ENCODE assay signal across 1 cellular context in the genomic region with DNA sequence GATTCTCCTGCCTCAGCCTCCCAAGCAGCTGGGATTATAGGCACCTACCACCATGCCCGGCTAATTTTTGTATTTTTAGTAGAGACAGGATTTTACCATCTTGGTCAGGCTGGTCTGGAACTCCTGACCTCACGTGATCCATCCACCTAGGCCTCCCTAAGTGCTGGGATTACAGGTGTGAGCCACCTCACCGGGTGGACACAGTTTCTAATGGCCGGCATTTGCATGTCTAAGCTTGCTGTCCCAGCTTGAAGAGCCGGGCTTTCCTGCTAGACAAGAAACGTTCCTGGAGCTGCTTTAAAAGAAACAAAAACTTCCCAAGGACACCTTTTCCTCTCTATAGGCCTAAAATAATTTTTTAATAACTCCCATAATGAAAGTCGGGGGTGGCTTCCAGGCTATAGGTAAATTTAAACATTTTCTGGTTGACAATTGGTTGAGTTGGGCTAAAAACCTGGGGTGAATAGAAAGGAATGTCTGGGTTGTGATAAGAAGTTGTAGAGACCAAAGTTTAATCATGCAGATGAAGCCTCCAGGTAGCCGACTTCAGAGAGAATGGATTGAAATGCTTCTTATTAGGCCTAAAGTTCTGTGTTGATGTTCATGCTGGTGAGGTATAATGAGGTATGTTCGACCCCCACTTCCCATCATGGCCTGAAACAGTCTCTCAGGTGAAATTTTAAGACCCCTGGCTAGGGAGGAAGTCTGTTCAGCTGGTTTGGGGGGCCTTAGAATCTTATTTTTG.
TF ChIP-seq lines count a peak whose summit lies in the region.

No MANE protein-coding gene starts in this region.

TF ChIP-seq in WTC11, 78 proteins besides CTCF, POLR2A, EP300 and RAD21 (continued from another document):
- TF ChIP-seq, protein P1, sequence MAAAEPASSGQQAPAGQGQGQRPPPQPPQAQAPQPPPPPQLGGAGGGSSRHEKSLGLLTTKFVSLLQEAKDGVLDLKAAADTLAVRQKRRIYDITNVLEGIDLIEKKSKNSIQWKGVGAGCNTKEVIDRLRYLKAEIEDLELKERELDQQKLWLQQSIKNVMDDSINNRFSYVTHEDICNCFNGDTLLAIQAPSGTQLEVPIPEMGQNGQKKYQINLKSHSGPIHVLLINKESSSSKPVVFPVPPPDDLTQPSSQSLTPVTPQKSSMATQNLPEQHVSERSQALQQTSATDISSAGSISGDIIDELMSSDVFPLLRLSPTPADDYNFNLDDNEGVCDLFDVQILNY (CRISPR knock-in tag; IDR thresholded peaks at IDR 0.05), result no peak
- TF ChIP-seq TEAD1 (CRISPR knock-in tag; IDR thresholded peaks at IDR 0.05) (peak; percentile 30; the same call in 1 of the 2 replicates), PRRX2 (CRISPR knock-in tag; IDR thresholded peaks at IDR 0.05) (0 out of 2 replicates have a peak, but pooled peaks have one; percentile 40), ZNF219 (CRISPR knock-in tag; IDR thresholded peaks at IDR 0.05; ENCODE audit: borderline replicate concordance) (no peak), FOXP1 (CRISPR knock-in tag; IDR thresholded peaks at IDR 0.05; ENCODE audit: borderline replicate concordance) (no peak), GTF2I (CRISPR knock-in tag; conservative IDR thresholded peaks at IDR 0.05) (peak; percentile 29; the same call in 1 of the 2 replicates)
- TF ChIP-seq, protein P2, sequence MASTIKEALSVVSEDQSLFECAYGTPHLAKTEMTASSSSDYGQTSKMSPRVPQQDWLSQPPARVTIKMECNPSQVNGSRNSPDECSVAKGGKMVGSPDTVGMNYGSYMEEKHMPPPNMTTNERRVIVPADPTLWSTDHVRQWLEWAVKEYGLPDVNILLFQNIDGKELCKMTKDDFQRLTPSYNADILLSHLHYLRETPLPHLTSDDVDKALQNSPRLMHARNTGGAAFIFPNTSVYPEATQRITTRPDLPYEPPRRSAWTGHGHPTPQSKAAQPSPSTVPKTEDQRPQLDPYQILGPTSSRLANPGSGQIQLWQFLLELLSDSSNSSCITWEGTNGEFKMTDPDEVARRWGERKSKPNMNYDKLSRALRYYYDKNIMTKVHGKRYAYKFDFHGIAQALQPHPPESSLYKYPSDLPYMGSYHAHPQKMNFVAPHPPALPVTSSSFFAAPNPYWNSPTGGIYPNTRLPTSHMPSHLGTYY (CRISPR knock-in tag; IDR thresholded peaks at IDR 0.05), result 0 out of 2 replicates have a peak, but pooled peaks have one; percentile 38
- TF ChIP-seq, protein P3, sequence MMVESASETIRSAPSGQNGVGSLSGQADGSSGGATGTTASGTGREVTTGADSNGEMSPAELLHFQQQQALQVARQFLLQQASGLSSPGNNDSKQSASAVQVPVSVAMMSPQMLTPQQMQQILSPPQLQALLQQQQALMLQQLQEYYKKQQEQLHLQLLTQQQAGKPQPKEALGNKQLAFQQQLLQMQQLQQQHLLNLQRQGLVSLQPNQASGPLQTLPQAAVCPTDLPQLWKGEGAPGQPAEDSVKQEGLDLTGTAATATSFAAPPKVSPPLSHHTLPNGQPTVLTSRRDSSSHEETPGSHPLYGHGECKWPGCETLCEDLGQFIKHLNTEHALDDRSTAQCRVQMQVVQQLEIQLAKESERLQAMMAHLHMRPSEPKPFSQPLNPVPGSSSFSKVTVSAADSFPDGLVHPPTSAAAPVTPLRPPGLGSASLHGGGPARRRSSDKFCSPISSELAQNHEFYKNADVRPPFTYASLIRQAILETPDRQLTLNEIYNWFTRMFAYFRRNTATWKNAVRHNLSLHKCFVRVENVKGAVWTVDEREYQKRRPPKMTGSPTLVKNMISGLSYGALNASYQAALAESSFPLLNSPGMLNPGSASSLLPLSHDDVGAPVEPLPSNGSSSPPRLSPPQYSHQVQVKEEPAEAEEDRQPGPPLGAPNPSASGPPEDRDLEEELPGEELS (CRISPR knock-in tag; IDR thresholded peaks at IDR 0.05), result 0 out of 2 replicates have a peak, but pooled peaks have one; percentile 40
